Comparison of ENCODE assay signal across 11 cellular contexts in the genomic region with DNA sequence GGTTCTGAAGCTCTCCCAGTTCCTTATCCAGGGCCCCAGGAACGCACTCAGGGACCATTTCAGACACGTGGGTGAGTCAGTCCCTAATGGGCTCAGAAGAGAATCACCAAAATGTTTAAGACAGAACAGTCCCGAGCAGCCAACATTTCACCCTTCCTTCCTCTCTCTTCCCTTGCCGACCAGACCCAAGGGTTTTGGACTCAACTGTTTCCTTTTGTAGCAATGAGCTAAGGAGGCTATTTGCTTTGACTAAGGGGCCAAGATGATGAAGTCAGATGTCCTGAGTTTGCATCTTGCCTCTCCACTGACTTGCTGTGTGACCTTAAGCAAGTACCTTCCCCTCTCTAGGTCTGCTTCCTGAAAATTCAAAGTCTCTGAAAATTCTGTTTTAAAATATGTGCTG.
DNase-seq lines count a peak whose midpoint lies in the region; ATAC-seq and TF ChIP-seq lines count a peak whose summit lies in the region.
"Had no signal": no experiment of that assay in that cellular context is flagged by ENCODE, and none has a peak within 500 bp of the region (broad histone marks: within the 10 kb centered on the region; RNA-seq: fewer than 3 reads in every experiment).

No MANE protein-coding gene starts in this region.

- ATAC-seq in GM21528 (IDR thresholded peaks at IDR 0.05; ENCODE audit: low FRiP score, unreplicated experiment), result no peak
- no peak for ATAC-seq in HG03439 (IDR thresholded peaks at IDR 0.05; ENCODE audit: unreplicated experiment)

- no peak overlapping the region for H4K8ac ChIP-seq in mesendoderm (ENCODE audit: low read depth, low read length)

- no peaks in the 10 kb centered on the region for H3K79me2 ChIP-seq in mesendoderm (ENCODE audit: control insufficient read depth, insufficient read depth, low read length)

- no peaks in the 10 kb centered on the region for H3K36me3 ChIP-seq in mesendoderm (ENCODE audit: control insufficient read depth, insufficient read depth, low read length)
- H3K36me3 ChIP-seq: spleen had no signal

- no peak overlapping the region for H4K5ac ChIP-seq in mesendoderm (ENCODE audit: low read length)

- no peak overlapping the region for H3K9ac ChIP-seq in mesendoderm (ENCODE audit: low read length)

- H3K4me2 ChIP-seq in mesendoderm (ENCODE audit: low read length), result no peak overlapping the region

- H3K27ac ChIP-seq in mesendoderm (ENCODE audit: low read depth, low read length), result peak overlapping the region; percentile 62
- H3K27ac ChIP-seq: C4-2B, spleen had no signal

- H3K4ac ChIP-seq in mesendoderm (ENCODE audit: low read depth, low read length), result no peak overlapping the region

- H3K79me1 ChIP-seq in mesendoderm (ENCODE audit: low read length), result no peaks in the 10 kb centered on the region

- in situ Hi-C loops in ACHN (cut with HindIII; ENCODE audit: low pct_ligation_motif_present, low pct_unique_long_range_greater_than_20kb, low sequenced_read_pairs), result no loop called here

- peak; percentile 1 for DNase-seq in ACHN
- DNase-seq in LHCN-M2 (ENCODE audit: low read depth), result peak; percentile 58
- peak; percentile 85 for DNase-seq in choroid plexus epithelial cell (ENCODE audit: low read depth)
- DNase-seq in mesendoderm, result peak; percentile 55
- no peak for DNase-seq in SHP77 treated with DMSO at 0.1 percent for 48 hours (lab: John Stamatoyannopoulos, UW)
- no peak for DNase-seq in DMS153 treated with DMSO at 0.1 percent for 48 hours (lab: John Stamatoyannopoulos, UW; ENCODE audit: unreplicated experiment)
- DNase-seq: activated CD4-positive, alpha-beta T cell treated with anti-CD3 and anti-CD28 coated beads, Interleukin-2, amount 50 U/mL, for 1 hour; spleen had no signal

- H3K18ac ChIP-seq in mesendoderm (ENCODE audit: low read length), result peak overlapping the region; percentile 55

- H3K27me3 ChIP-seq in mesendoderm (ENCODE audit: insufficient read depth, low read length, poor library complexity), result no peaks in the 10 kb centered on the region

- no CpG with 5 or more reads among the region's 4 CpGs for WGBS in mesendoderm (ENCODE audit: extremely low coverage, insufficient coverage, low lambda C conversion rate)

- no peak overlapping the region for H2BK5ac ChIP-seq in mesendoderm (ENCODE audit: low read length)

- no peak for TF ChIP-seq CTCF in choroid plexus epithelial cell (conservative IDR thresholded peaks at IDR 0.05; ENCODE audit: low read depth, low read length)

- no peak overlapping the region for H2BK15ac ChIP-seq in mesendoderm (replicated peaks; ENCODE audit: low read depth)

- H2BK120ac ChIP-seq in mesendoderm (ENCODE audit: low read depth, low read length), result peak overlapping the region; percentile 29

- H3K23ac ChIP-seq in mesendoderm (ENCODE audit: low read length), result no peak overlapping the region

- H3K56ac ChIP-seq in mesendoderm (ENCODE audit: low read length), result no peak overlapping the region

- H3K4me3 ChIP-seq in choroid plexus epithelial cell (ENCODE audit: low read depth, low read length) (no peak overlapping the region), mesendoderm (ENCODE audit: low read length) (no peak overlapping the region)
- H3K4me3 ChIP-seq: spleen had no signal

- H3K4me1 ChIP-seq in mesendoderm (ENCODE audit: control insufficient read depth, low read depth, low read length), result peaks cover 2% of the 10 kb centered on the region
- H3K4me1 ChIP-seq: spleen had no signal

- no peak overlapping the region for H2AK5ac ChIP-seq in mesendoderm (ENCODE audit: low read length)

Comparison
In these comparisons a context has a peak if more than half of its experiments do, and no peak if none do; other contexts are left out.
1. DNase-seq: peak in ACHN (single experiment), LHCN-M2 (single experiment), choroid plexus epithelial cell (single experiment) and mesendoderm (single experiment); none in SHP77 treated with DMSO at 0.1 percent for 48 hours (single experiment) and DMS153 treated with DMSO at 0.1 percent for 48 hours (single experiment).